In the genomic region with DNA sequence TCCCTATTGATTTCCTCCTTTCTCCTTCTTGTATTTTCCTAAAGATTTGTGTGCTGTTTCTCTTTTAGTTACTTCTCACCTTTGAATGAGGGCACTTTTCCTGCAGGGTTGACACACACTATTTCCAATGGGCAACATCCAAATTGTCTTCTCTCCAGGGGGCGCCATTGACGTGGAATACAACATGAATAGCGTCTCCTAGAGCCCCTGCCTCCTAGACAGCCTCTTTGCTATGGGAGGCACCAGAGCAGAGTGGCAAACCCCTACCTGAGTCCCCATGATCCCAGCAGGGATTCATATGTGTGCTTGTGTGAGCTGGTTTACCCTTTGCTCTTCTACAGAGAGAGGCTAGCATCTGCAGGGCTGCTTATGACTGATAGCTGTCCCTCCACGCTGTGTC, we compare ENCODE assay signal across 9 cellular contexts.
DNase-seq lines count a peak whose midpoint lies in the region; ATAC-seq, FAIRE-seq and TF ChIP-seq lines count a peak whose summit lies in the region.
"Had no signal": no experiment of that assay in that cellular context is flagged by ENCODE, and none has a peak within 500 bp of the region (broad histone marks: within the 10 kb centered on the region; RNA-seq: fewer than 3 reads in every experiment).

No MANE protein-coding gene starts in this region.

- CTCF ChIA-PET in WTC11 (lab: Charles Lee): interaction anchor here (0.6 to 1.9 kb wide), 8 partner anchors 11 to 746 kb away, joined by 3 to 9 read pairs (median 4); no protein-coding TSS in a partner anchor

- peaks cover 7% of the 10 kb centered on the region for H3K4me1 Mint-ChIP-seq in WTC11
- H3K4me1 Mint-ChIP-seq: activated naive CD4-positive, alpha-beta T cell treated with anti-CD3 and anti-CD28 coated beads, Interleukin-2, amount 50 U/mL, for 24 hours had no signal

- H3K4me3 Mint-ChIP-seq in WTC11: no peak overlapping the region
- H3K4me3 Mint-ChIP-seq: activated naive CD4-positive, alpha-beta T cell treated with anti-CD3 and anti-CD28 coated beads, Interleukin-2, amount 50 U/mL, for 24 hours had no signal

- no peaks in the 10 kb centered on the region; the same call in 1 of the 2 replicates for H3K27me3 Mint-ChIP-seq in WTC11 (ENCODE audit: low read depth)

- no peak for TF ChIP-seq POLR2A in NB4 (IDR thresholded peaks at IDR 0.05; ENCODE audit: extremely low read depth, insufficient read length)

- ATAC-seq in WTC11: peak; percentile 73
- no peak for ATAC-seq in GM18517 (IDR thresholded peaks at IDR 0.05; ENCODE audit: unreplicated experiment)
- ATAC-seq in HG02973 (IDR thresholded peaks at IDR 0.05; ENCODE audit: unreplicated experiment): no peak

- H3K27ac Mint-ChIP-seq in WTC11: no peak overlapping the region
- H3K27ac Mint-ChIP-seq: activated naive CD4-positive, alpha-beta T cell treated with anti-CD3 and anti-CD28 coated beads, Interleukin-2, amount 50 U/mL, for 24 hours had no signal

- FAIRE-seq in bronchial epithelial cell (lab: Jason Lieb, UNC): no peak

- TF ChIP-seq CTCF in NB4 (IDR thresholded peaks at IDR 0.05; ENCODE audit: low read depth, low read length) (peak; percentile 68), WTC11 (IDR thresholded peaks at IDR 0.05) (no peak), bronchial epithelial cell (IDR thresholded peaks at IDR 0.05; ENCODE audit: insufficient read depth, low read length, severe bottlenecking) (peak; percentile 55)

- POLR2A ChIA-PET in WTC11 (lab: Charles Lee): no interaction called here

- H3K36me3 Mint-ChIP-seq in WTC11: no peaks in the 10 kb centered on the region; the same call in 1 of the 2 replicates
- H3K36me3 Mint-ChIP-seq: activated naive CD4-positive, alpha-beta T cell treated with anti-CD3 and anti-CD28 coated beads, Interleukin-2, amount 50 U/mL, for 24 hours had no signal

- H3K36me3 ChIP-seq in bronchial epithelial cell (ENCODE audit: control insufficient read depth, insufficient read depth, low read length): no peaks in the 10 kb centered on the region

- DNase-seq in EL (peak; percentile 51), NB4 (ENCODE audit: low read depth) (peak; percentile 74), WTC11 (ENCODE audit: low spot score) (peak; percentile 77), bronchial epithelial cell (ENCODE audit: low read depth) (peak; percentile 33), kidney glomerular epithelial cell (lab: John Stamatoyannopoulos, UW) (peak; percentile 18)
- peak; percentile 50 to 58 for DNase-seq in stimulated activated CD4-positive, alpha-beta T cell treated with anti-CD3 and anti-CD28 coated beads, Interleukin-4, amount 100 ng/mL, for 48 hours (ENCODE audit: low read depth in 2 of 2)

- H3K27me3 ChIP-seq in bronchial epithelial cell (ENCODE audit: control insufficient read depth, insufficient read depth, low read length): no peaks in the 10 kb centered on the region

- H3K4me3 ChIP-seq in NB4 (ENCODE audit: low read depth, low read length): no peak overlapping the region
- no peak overlapping the region for H3K4me3 ChIP-seq in bronchial epithelial cell (ENCODE audit: low read depth, low read length)

- H3K9me3 Mint-ChIP-seq in WTC11: peaks cover 15% of the 10 kb centered on the region
- H3K9me3 Mint-ChIP-seq: activated naive CD4-positive, alpha-beta T cell treated with anti-CD3 and anti-CD28 coated beads, Interleukin-2, amount 50 U/mL, for 24 hours had no signal

TF ChIP-seq in WTC11, 78 proteins besides CTCF, POLR2A, EP300 and RAD21:
- no peak for TF ChIP-seq FOXP1 (CRISPR knock-in tag; IDR thresholded peaks at IDR 0.05; ENCODE audit: borderline replicate concordance)
- no peak for TF ChIP-seq TEAD4 (CRISPR knock-in tag; IDR thresholded peaks at IDR 0.05)
- no peak for TF ChIP-seq SMAD3 (CRISPR knock-in tag; IDR thresholded peaks at IDR 0.05; ENCODE audit: borderline replicate concordance)
- TF ChIP-seq MYBL2 (CRISPR knock-in tag; IDR thresholded peaks at IDR 0.05): no peak

Comparison
In these comparisons a context has a peak if more than half of its experiments do, and no peak if none do; other contexts are left out.
1. DNase-seq: peak in every context shown above with its lines; median percentile 77 in WTC11; 74 in NB4; 54 in stimulated activated CD4-positive, alpha-beta T cell treated with anti-CD3 and anti-CD28 coated beads, Interleukin-4, amount 100 ng/mL, for 48 hours; 51 in EL; 33 in bronchial epithelial cell; 18 in kidney glomerular epithelial cell.